In the genomic region with DNA sequence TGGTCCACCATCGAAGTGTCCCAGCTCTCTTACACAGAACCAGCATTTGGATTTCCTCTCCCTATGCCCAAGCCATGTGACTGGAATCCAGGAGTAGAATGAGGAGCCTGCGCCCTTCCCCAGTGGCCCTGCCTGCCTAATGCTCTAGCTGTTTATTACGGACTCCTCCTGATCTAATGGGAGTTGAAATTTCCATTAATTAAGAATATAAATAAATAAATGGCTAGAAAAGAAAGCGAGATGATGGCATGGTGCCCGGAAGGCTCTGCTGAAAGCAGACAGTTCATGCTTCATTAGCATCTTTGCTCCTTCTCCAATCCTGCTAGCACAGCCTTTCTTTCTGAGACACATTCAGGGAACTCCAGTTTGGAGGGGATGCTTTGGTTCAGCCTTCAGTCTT, we compare ENCODE assay signal across 19 cellular contexts.
DNase-seq lines count a peak whose midpoint lies in the region; ATAC-seq and TF ChIP-seq lines count a peak whose summit lies in the region.
"Had no signal": no experiment of that assay in that cellular context is flagged by ENCODE, and none has a peak within 500 bp of the region (broad histone marks: within the 10 kb centered on the region; RNA-seq: fewer than 3 reads in every experiment).

No MANE protein-coding gene starts in this region.

- H3K4me1 ChIP-seq in A673 (ENCODE audit: insufficient read depth, low read length, poor library complexity, severe bottlenecking) (peaks cover 31% of the 10 kb centered on the region), lower lobe of right lung (no peaks in the 10 kb centered on the region)
- H3K4me1 ChIP-seq: Peyer's patch had no signal

- H3K4me3 Mint-ChIP-seq in natural killer cell treated with Interleukin-12 subunit alpha and Interleukin-12 subunit beta and Interleukin-15 and Interleukin-18, amount 100 ng/mL, for 72 hours, result no peak overlapping the region

- TF ChIP-seq CTCF in A673 (conservative IDR thresholded peaks at IDR 0.05; ENCODE audit: low read depth, low read length), result no peak
- no peak for TF ChIP-seq CTCF in lower lobe of right lung (IDR thresholded peaks at IDR 0.05)

- peaks cover 20% of the 10 kb centered on the region for H3K9me3 Mint-ChIP-seq in natural killer cell treated with Interleukin-12 subunit alpha and Interleukin-12 subunit beta and Interleukin-15 and Interleukin-18, amount 100 ng/mL, for 72 hours

- ATAC-seq in lower lobe of right lung (no peak), HG02884 (IDR thresholded peaks at IDR 0.05; ENCODE audit: unreplicated experiment) (no peak)
- ATAC-seq in natural killer cell treated with Interleukin-12 subunit alpha and Interleukin-12 subunit beta and Interleukin-15 and Interleukin-18, amount 100 ng/mL, for 72 hours, result no peak

- H3K27ac Mint-ChIP-seq in natural killer cell treated with Interleukin-12 subunit alpha and Interleukin-12 subunit beta and Interleukin-15 and Interleukin-18, amount 100 ng/mL, for 72 hours, result no peak overlapping the region

- H3K27me3 Mint-ChIP-seq in natural killer cell treated with Interleukin-12 subunit alpha and Interleukin-12 subunit beta and Interleukin-15 and Interleukin-18, amount 100 ng/mL, for 72 hours, result no peaks in the 10 kb centered on the region

- DNase-seq in A673 (ENCODE audit: low spot score) (peak; percentile 86), NCI-H1105 treated with DMSO at 0.1 percent for 48 hours (lab: John Stamatoyannopoulos, UW) (peak; percentile 74), cerebellar cortex (ENCODE audit: low spot score) (peak; percentile 5), midbrain (lab: John Stamatoyannopoulos, UW) (peak; percentile 50), lower lobe of right lung (no peak), 8988T (no peak)
- no peak for DNase-seq in natural killer cell treated with Interleukin-12 subunit alpha and Interleukin-12 subunit beta and Interleukin-15 and Interleukin-18, amount 100 ng/mL, for 72 hours (ENCODE audit: low spot score)
- DNase-seq: DMS53, GDM1, GM23248, MV-4-11, NCI-H1694, NCI-H2107, NCI-H446, NCI-H82, Peyer's patch, SHP77 treated with DMSO at 0.1 percent for 48 hours had no signal

- peaks cover 11% of the 10 kb centered on the region for H3K36me3 Mint-ChIP-seq in natural killer cell treated with Interleukin-12 subunit alpha and Interleukin-12 subunit beta and Interleukin-15 and Interleukin-18, amount 100 ng/mL, for 72 hours

- no peaks in the 10 kb centered on the region for H3K36me3 ChIP-seq in A673 (ENCODE audit: insufficient read depth, low read length, poor library complexity, severe bottlenecking)
- no peaks in the 10 kb centered on the region for H3K36me3 ChIP-seq in lower lobe of right lung
- H3K36me3 ChIP-seq: Peyer's patch had no signal

- intact Hi-C loops in A673 (cut with micrococcal nuclease; ENCODE audit: unreplicated experiment), result no loop called here
- intact Hi-C loops in lower lobe of right lung (cut with DNase I), result no loop called here

- no peaks in the 10 kb centered on the region for H3K4me1 Mint-ChIP-seq in natural killer cell treated with Interleukin-12 subunit alpha and Interleukin-12 subunit beta and Interleukin-15 and Interleukin-18, amount 100 ng/mL, for 72 hours (ENCODE audit: low read depth in 2 of 2)

- H3K27ac ChIP-seq in A673 (ENCODE audit: low read depth, low read length, poor library complexity, severe bottlenecking) (peak overlapping the region; percentile 39), lower lobe of right lung (no peak overlapping the region)
- H3K27ac ChIP-seq: C4-2B, GM23248, Peyer's patch had no signal

- H3K27me3 ChIP-seq in A673 (replicated peaks; ENCODE audit: insufficient read depth, low read depth, low read length, poor library complexity), result no peaks in the 10 kb centered on the region
- H3K27me3 ChIP-seq in lower lobe of right lung (ENCODE audit: low read depth), result no peaks in the 10 kb centered on the region
- H3K27me3 ChIP-seq: Peyer's patch had no signal

- POLR2A ChIA-PET in A673 (lab: Charles Lee; ENCODE audit: low non-redundant PET), result no interaction called here

- CTCF ChIA-PET in A673 (lab: Charles Lee), result no interaction called here

- H3K4me3 ChIP-seq in A673 (ENCODE audit: low read depth, low read length, poor library complexity, severe bottlenecking), result no peak overlapping the region
- no peak overlapping the region for H3K4me3 ChIP-seq in lower lobe of right lung
- H3K4me3 ChIP-seq: GM23248, Peyer's patch had no signal

- H3K9me3 ChIP-seq in A673 (ENCODE audit: low read depth, low read length, poor library complexity, severe bottlenecking) (no peaks in the 10 kb centered on the region), lower lobe of right lung (no peaks in the 10 kb centered on the region)
- H3K9me3 ChIP-seq: Peyer's patch had no signal

- no TSS peak for BruUV-seq in A673 (replicated peaks; lab: Mats Ljungman, UMichigan)

Comparison
In these comparisons a context has a peak if more than half of its experiments do, and no peak if none do; other contexts are left out.
1. DNase-seq: peak in A673 (single experiment), NCI-H1105 treated with DMSO at 0.1 percent for 48 hours (single experiment), cerebellar cortex (single experiment) and midbrain (single experiment); none in lower lobe of right lung (single experiment), natural killer cell treated with Interleukin-12 subunit alpha and Interleukin-12 subunit beta and Interleukin-15 and Interleukin-18, amount 100 ng/mL, for 72 hours (single experiment) and 8988T (single experiment).